ENCODE assay signal across 12 cellular contexts in the genomic region with DNA sequence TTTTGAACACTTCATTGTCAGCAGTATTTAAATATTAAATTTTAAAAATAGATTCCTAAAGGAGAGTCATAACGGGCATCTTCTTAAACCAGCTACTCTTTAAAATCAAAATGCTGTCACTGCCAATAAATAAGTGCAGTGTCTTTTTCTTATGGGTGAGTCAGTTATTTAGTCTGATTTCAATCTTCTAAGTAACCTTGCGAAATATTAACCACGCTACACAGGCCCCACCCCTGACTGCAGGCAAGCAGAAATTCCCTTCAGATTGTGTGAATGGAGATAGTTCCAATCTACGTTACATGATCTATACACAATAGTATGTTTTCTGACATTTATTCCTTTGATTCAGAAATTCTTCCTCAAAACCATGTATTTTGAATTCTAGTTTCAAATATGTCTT.
DNase-seq lines count a peak whose midpoint lies in the region; ATAC-seq and TF ChIP-seq lines count a peak whose summit lies in the region.
"Had no signal": no experiment of that assay in that cellular context is flagged by ENCODE, and none has a peak within 500 bp of the region (broad histone marks: within the 10 kb centered on the region; RNA-seq: fewer than 3 reads in every experiment).

No MANE protein-coding gene starts in this region.

- H3F3A ChIP-seq in smooth muscle cell (ENCODE audit: low read depth), result peaks cover 7% of the 10 kb centered on the region

- intact Hi-C loops in activated T-helper 2 cell treated with anti-CD3 and anti-CD28 coated beads, Interferon-gamma antibody, Interleukin-2, Interleukin-4, amounts not matched to agents 10 μg/mL and 5 μg/mL and 100 μg/mL, durations not matched to agents 14 hours and 24 hours and 36 hours (cut with micrococcal nuclease), result loop anchor here (5.0 to 10.0 kb wide), 3 partner anchors 641 to 1911 kb away; no protein-coding TSS in a partner anchor

- H3K4me1 ChIP-seq in fibroblast of lung (ENCODE audit: control insufficient read depth, extremely low read depth, insufficient read depth, low read length) (no peaks in the 10 kb centered on the region), smooth muscle cell (ENCODE audit: low read depth) (peaks cover 27% of the 10 kb centered on the region)

- H3K79me2 ChIP-seq in fibroblast of lung (ENCODE audit: control insufficient read depth, insufficient read depth, low read length) (no peaks in the 10 kb centered on the region), smooth muscle cell (ENCODE audit: low read depth) (no peaks in the 10 kb centered on the region)

- no peak overlapping the region for H3K27ac Mint-ChIP-seq in activated T-helper 2 cell treated with anti-CD3 and anti-CD28 coated beads, Interferon-gamma antibody, Interleukin-2, Interleukin-4, amounts not matched to agents 10 μg/mL and 5 μg/mL and 100 μg/mL, durations not matched to agents 14 hours and 24 hours and 36 hours
- H3K27ac Mint-ChIP-seq: activated T-cell treated with anti-CD3 and anti-CD28 coated beads, Interleukin-2, amount 50 U/mL, for 72 hours had no signal

- H3K4me1 Mint-ChIP-seq in activated T-helper 2 cell treated with anti-CD3 and anti-CD28 coated beads, Interferon-gamma antibody, Interleukin-2, Interleukin-4, amounts not matched to agents 10 μg/mL and 5 μg/mL and 100 μg/mL, durations not matched to agents 14 hours and 24 hours and 36 hours (ENCODE audit: low read depth), result peaks cover 32% of the 10 kb centered on the region

- H3K27ac ChIP-seq in fibroblast of lung (ENCODE audit: insufficient read depth, low read length) (no peak overlapping the region), smooth muscle cell (ENCODE audit: low read depth) (peak overlapping the region; percentile 50)

- H2AFZ ChIP-seq in fibroblast of lung (ENCODE audit: low read length), result no peak overlapping the region
- H2AFZ ChIP-seq in smooth muscle cell (ENCODE audit: low read depth), result no peak overlapping the region

- H3K36me3 Mint-ChIP-seq in activated T-helper 2 cell treated with anti-CD3 and anti-CD28 coated beads, Interferon-gamma antibody, Interleukin-2, Interleukin-4, amounts not matched to agents 10 μg/mL and 5 μg/mL and 100 μg/mL, durations not matched to agents 14 hours and 24 hours and 36 hours (ENCODE audit: low read depth), result no peaks in the 10 kb centered on the region

- H3K4me3 Mint-ChIP-seq in activated T-helper 2 cell treated with anti-CD3 and anti-CD28 coated beads, Interferon-gamma antibody, Interleukin-2, Interleukin-4, amounts not matched to agents 10 μg/mL and 5 μg/mL and 100 μg/mL, durations not matched to agents 14 hours and 24 hours and 36 hours (ENCODE audit: low read depth), result no peak overlapping the region
- H3K4me3 Mint-ChIP-seq: activated T-cell treated with anti-CD3 and anti-CD28 coated beads, Interleukin-2, amount 50 U/mL, for 72 hours had no signal

- H3K9me3 Mint-ChIP-seq in activated T-helper 2 cell treated with anti-CD3 and anti-CD28 coated beads, Interferon-gamma antibody, Interleukin-2, Interleukin-4, amounts not matched to agents 10 μg/mL and 5 μg/mL and 100 μg/mL, durations not matched to agents 14 hours and 24 hours and 36 hours, result no peaks in the 10 kb centered on the region
- H3K9me3 Mint-ChIP-seq: activated T-cell treated with anti-CD3 and anti-CD28 coated beads, Interleukin-2, amount 50 U/mL, for 72 hours had no signal

- no peaks in the 10 kb centered on the region for H4K20me1 ChIP-seq in fibroblast of lung (ENCODE audit: control insufficient read depth, extremely low read depth, insufficient read depth, low read length)
- H4K20me1 ChIP-seq in smooth muscle cell (ENCODE audit: low read depth), result no peaks in the 10 kb centered on the region

- no peaks in the 10 kb centered on the region for H3K9me3 ChIP-seq in fibroblast of lung (ENCODE audit: control insufficient read depth, insufficient read depth, low read depth, low read length)
- H3K9me3 ChIP-seq in smooth muscle cell (replicated peaks; ENCODE audit: low read depth), result no peaks in the 10 kb centered on the region

- TF ChIP-seq CTCF in fibroblast of lung (conservative IDR thresholded peaks at IDR 0.05 in 1 of 2, IDR thresholded peaks at IDR 0.05 in 1 of 2; ENCODE audit: low read depth in 1 of 2, low read length in 2 of 2) (no peak), smooth muscle cell (IDR thresholded peaks at IDR 0.05; ENCODE audit: borderline replicate concordance, insufficient read depth, poor library complexity, severe bottlenecking) (no peak)

- ATAC-seq in HG03108 (IDR thresholded peaks at IDR 0.05; ENCODE audit: unreplicated experiment) (no peak), GM18502 (IDR thresholded peaks at IDR 0.05; ENCODE audit: poor library complexity, unreplicated experiment) (no peak)
- ATAC-seq: activated T-cell treated with anti-CD3 and anti-CD28 coated beads, Interleukin-2, amount 50 U/mL, for 72 hours had no signal

- H3K27me3 ChIP-seq in fibroblast of lung (ENCODE audit: control insufficient read depth, insufficient read depth, low read length) (no peaks in the 10 kb centered on the region), smooth muscle cell (ENCODE audit: low read depth) (no peaks in the 10 kb centered on the region)

- DNase-seq in SIG-M5 treated with dmso at 0.1 percent for 504 hours (lab: John Stamatoyannopoulos, UW; ENCODE audit: unreplicated experiment) (peak; percentile 82), SIG-M5 (lab: John Stamatoyannopoulos, UW) (no peak), OCI-M1 (lab: John Stamatoyannopoulos, UW) (peak; percentile 80), fibroblast of lung (ENCODE audit: low read depth in 2 of 2) (peak; percentile 77 to 87), smooth muscle cell (lab: John Stamatoyannopoulos, UW; ENCODE audit: unreplicated experiment) (no peak)
- no peak for DNase-seq in activated T-helper 2 cell treated with anti-CD3 and anti-CD28 coated beads, Interferon-gamma antibody, Interleukin-2, Interleukin-4, amounts not matched to agents 10 μg/mL and 5 μg/mL and 100 μg/mL, durations not matched to agents 14 hours and 24 hours and 36 hours (ENCODE audit: low spot score)
- DNase-seq: 8988T; activated T-cell treated with anti-CD3 and anti-CD28 coated beads, Interleukin-2, amount 50 U/mL, for 72 hours; islet precursor cell; NCI-H2029 treated with DMSO at 0.1 percent for 48 hours had no signal

- H3K9ac ChIP-seq in fibroblast of lung (ENCODE audit: insufficient read depth, low read length) (no peak overlapping the region), smooth muscle cell (ENCODE audit: low read depth) (no peak overlapping the region)

- H3K4me2 ChIP-seq in fibroblast of lung (ENCODE audit: extremely low read depth, insufficient read depth, low read length) (no peak overlapping the region), smooth muscle cell (peak overlapping the region; percentile 51)

- H3K4me3 ChIP-seq in fibroblast of lung (replicated peaks in 1 of 4; ENCODE audit: control extremely low read depth in 1 of 4, insufficient read depth in 1 of 4, low read depth in 3 of 4, low read length in 4 of 4), result no peak overlapping the region
- H3K4me3 ChIP-seq in smooth muscle cell, result no peak overlapping the region

- H3K27me3 Mint-ChIP-seq in activated T-helper 2 cell treated with anti-CD3 and anti-CD28 coated beads, Interferon-gamma antibody, Interleukin-2, Interleukin-4, amounts not matched to agents 10 μg/mL and 5 μg/mL and 100 μg/mL, durations not matched to agents 14 hours and 24 hours and 36 hours (ENCODE audit: low read depth), result peaks cover 6% of the 10 kb centered on the region

- WGBS in smooth muscle cell (ENCODE audit: low lambda C conversion rate), result 43% methylated on average over 4 of the region's 4 CpGs

- H3K36me3 ChIP-seq in fibroblast of lung (ENCODE audit: control insufficient read depth, insufficient read depth, low read length) (no peaks in the 10 kb centered on the region), smooth muscle cell (ENCODE audit: low read depth) (no peaks in the 10 kb centered on the region)

Comparison
In these comparisons a context has a peak if more than half of its experiments do, and no peak if none do; other contexts are left out.
1. DNase-seq: peak in SIG-M5 treated with dmso at 0.1 percent for 504 hours (single experiment), OCI-M1 (single experiment) and fibroblast of lung (2 of 2); none in SIG-M5 (single experiment), smooth muscle cell (single experiment) and activated T-helper 2 cell treated with anti-CD3 and anti-CD28 coated beads, Interferon-gamma antibody, Interleukin-2, Interleukin-4, amounts not matched to agents 10 μg/mL and 5 μg/mL and 100 μg/mL, durations not matched to agents 14 hours and 24 hours and 36 hours (single experiment).